ENCODE assay signal across 24 cellular contexts in the genomic region with DNA sequence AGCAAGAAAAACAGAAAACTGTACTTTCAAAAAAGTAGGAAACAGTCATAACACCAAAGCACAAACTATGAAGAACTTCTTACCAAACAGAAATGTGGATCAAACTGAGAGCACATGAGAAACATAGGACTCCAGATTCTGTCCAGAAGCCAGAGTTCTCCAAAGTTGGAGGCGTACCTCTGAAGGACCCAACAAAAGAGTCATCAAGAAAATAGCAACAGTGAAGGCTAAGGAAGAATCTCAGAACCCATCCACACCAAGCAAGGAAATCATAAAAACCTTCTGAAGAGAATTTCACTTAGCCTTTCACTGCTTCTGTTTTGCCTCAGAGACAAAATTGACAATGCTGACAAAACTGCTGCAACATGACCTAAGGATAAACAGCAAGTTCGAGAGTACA. TPM values are rescaled to one million over a fixed set of nuclear protein-coding genes. Genes with fewer than 3 reads are reported as not detected.
A peak's percentile ranks its signal among the peaks of the same experiment; 100 is the strongest.
DNase-seq lines count a peak whose midpoint lies in the region; TF ChIP-seq lines count a peak whose summit lies in the region.
"Had no signal": no experiment of that assay in that cellular context is flagged by ENCODE, and none has a peak within 500 bp of the region (broad histone marks: within the 10 kb centered on the region; RNA-seq: fewer than 3 reads in every experiment).

No MANE protein-coding gene starts in this region.

- H3K27ac Mint-ChIP-seq in activated naive CD4-positive, alpha-beta T cell treated with anti-CD3 and anti-CD28 coated beads, Interleukin-2, amount 50 U/mL, for 24 hours = peak overlapping the region; percentile 88
- H3K27ac Mint-ChIP-seq: activated CD4-positive, alpha-beta T cell treated with anti-CD3 and anti-CD28 coated beads, Interleukin-2, amount 10 ng/mL, durations not matched to agents 7 days and 5 days; activated naive CD4-positive, alpha-beta T cell treated with anti-CD3 and anti-CD28 coated beads for 36 hours; HFFc6 had no signal

- H3K36me3 ChIP-seq in SJCRH30 (peaks cover 23% of the 10 kb centered on the region), brain microvascular endothelial cell (replicated peaks) (peaks cover 2% of the 10 kb centered on the region)
- H3K36me3 ChIP-seq: ovary had no signal

- H3K27me3 Mint-ChIP-seq in activated naive CD4-positive, alpha-beta T cell treated with anti-CD3 and anti-CD28 coated beads, Interleukin-2, amount 50 U/mL, for 24 hours = no peaks in the 10 kb centered on the region
- H3K27me3 Mint-ChIP-seq: activated CD4-positive, alpha-beta T cell treated with anti-CD3 and anti-CD28 coated beads, Interleukin-2, amount 10 ng/mL, durations not matched to agents 7 days and 5 days; natural killer cell treated with Interleukin-12 subunit alpha and Interleukin-12 subunit beta and Interleukin-15 and Interleukin-18, amount 100 ng/mL, for 72 hours had no signal

- peaks cover 15% of the 10 kb centered on the region for H3K36me3 Mint-ChIP-seq in activated naive CD4-positive, alpha-beta T cell treated with anti-CD3 and anti-CD28 coated beads, Interleukin-2, amount 50 U/mL, for 24 hours
- H3K36me3 Mint-ChIP-seq: mesothelial cell of epicardium had no signal

- H3K9me3 Mint-ChIP-seq in activated naive CD4-positive, alpha-beta T cell treated with anti-CD3 and anti-CD28 coated beads, Interleukin-2, amount 50 U/mL, for 24 hours = no peaks in the 10 kb centered on the region
- H3K9me3 Mint-ChIP-seq: activated CD4-positive, alpha-beta T cell treated with anti-CD3 and anti-CD28 coated beads, Interleukin-2, amount 10 ng/mL, durations not matched to agents 7 days and 5 days; activated naive CD4-positive, alpha-beta T cell treated with anti-CD3 and anti-CD28 coated beads for 36 hours; HFFc6; mesothelial cell of epicardium; natural killer cell treated with Interleukin-12 subunit alpha and Interleukin-12 subunit beta and Interleukin-15 and Interleukin-18, amount 100 ng/mL, for 72 hours had no signal

- peaks cover 18% of the 10 kb centered on the region for H3K4me1 ChIP-seq in SJCRH30
- H3K4me1 ChIP-seq: left lung had no signal

- DNase-seq in activated naive CD4-positive, alpha-beta T cell treated with anti-CD3 and anti-CD28 coated beads, Interleukin-2, amount 50 U/mL, for 16 hours = no peak
- DNase-seq in SJCRH30 (no peak), dorsolateral prefrontal cortex (no peak), superior temporal gyrus (ENCODE audit: extremely low spot score) (peak; percentile 57), T-helper 1 cell (no peak), Ammon's horn (ENCODE audit: low spot score) (no peak), brain microvascular endothelial cell (no peak)
- DNase-seq: ACHN; activated CD4-positive, alpha-beta T cell treated with anti-CD3 and anti-CD28 coated beads, Interleukin-2, amount 10 ng/mL, durations not matched to agents 7 days and 5 days; activated naive CD4-positive, alpha-beta T cell treated with anti-CD3 and anti-CD28 coated beads for 36 hours; DMS153; erythroblast; foreskin fibroblast; heart right ventricle; HFFc6; Karpas-422; left lung; NCI-H187; NCI-H526 treated with DMSO at 0.1 percent for 48 hours; ovary had no signal

- intact Hi-C loops in dorsolateral prefrontal cortex (cut with DNase I) = no loop called here

- no peak overlapping the region for H3K4me3 ChIP-seq in SJCRH30
- H3K4me3 ChIP-seq in dorsolateral prefrontal cortex = peak overlapping the region in 58 of 59 donors; percentile 6 to 71 (median 49)
- no peak overlapping the region for H3K4me3 ChIP-seq in brain microvascular endothelial cell (ENCODE audit: low read depth, low read length)
- H3K4me3 ChIP-seq: heart right ventricle, left lung, ovary had no signal

- peaks cover 77% of the 10 kb centered on the region for H3K4me1 Mint-ChIP-seq in activated naive CD4-positive, alpha-beta T cell treated with anti-CD3 and anti-CD28 coated beads, Interleukin-2, amount 50 U/mL, for 24 hours

- H3K4me3 Mint-ChIP-seq in activated naive CD4-positive, alpha-beta T cell treated with anti-CD3 and anti-CD28 coated beads, Interleukin-2, amount 50 U/mL, for 24 hours = peak overlapping the region; percentile 11
- H3K4me3 Mint-ChIP-seq: activated CD4-positive, alpha-beta T cell treated with anti-CD3 and anti-CD28 coated beads, Interleukin-2, amount 10 ng/mL, durations not matched to agents 7 days and 5 days; activated naive CD4-positive, alpha-beta T cell treated with anti-CD3 and anti-CD28 coated beads for 36 hours; HFFc6; mesothelial cell of epicardium; natural killer cell treated with Interleukin-12 subunit alpha and Interleukin-12 subunit beta and Interleukin-15 and Interleukin-18, amount 100 ng/mL, for 72 hours had no signal

- TF ChIP-seq CTCF in dorsolateral prefrontal cortex (IDR thresholded peaks at IDR 0.05 in 54 of 56, conservative IDR thresholded peaks at IDR 0.05 in 2 of 56; ENCODE audit: low read depth in 1 of 56, partially characterized antibody in 56 of 56) (no peak), brain microvascular endothelial cell (IDR thresholded peaks at IDR 0.05; ENCODE audit: low read depth, low read length, missing control alignments) (no peak)

- H3K27ac ChIP-seq in SJCRH30 = peak overlapping the region; percentile 36; the same call in 1 of the 2 replicates
- H3K27ac ChIP-seq in dorsolateral prefrontal cortex = peak overlapping the region in 50 of 59 donors; percentile 6 to 94 (median 82)
- H3K27ac ChIP-seq in brain microvascular endothelial cell = no peak overlapping the region
- H3K27ac ChIP-seq: C4-2B, heart right ventricle, left lung, ovary had no signal

- H3K27me3 ChIP-seq in SJCRH30 (no peaks in the 10 kb centered on the region), dorsolateral prefrontal cortex (no peaks in the 10 kb centered on the region), brain microvascular endothelial cell (replicated peaks) (no peaks in the 10 kb centered on the region)
- H3K27me3 ChIP-seq: heart right ventricle, left lung, ovary had no signal

- in situ Hi-C loops in brain microvascular endothelial cell (cut with HindIII; ENCODE audit: low pct_ligation_motif_present, low sequenced_read_pairs) = no loop called here

- H3K9me3 ChIP-seq in SJCRH30 (replicated peaks) = no peaks in the 10 kb centered on the region
- H3K9me3 ChIP-seq: heart right ventricle, left lung, ovary had no signal

RNA-seq across cellular contexts. Expression of a gene that starts 29.4 kb away (rescaled TPM):
- total RNA-seq in SJCRH30 (2014; rRNA removed; shearing (Covaris generic)) = 130 and 139 TPM in 2 replicates
- total RNA-seq in dorsolateral prefrontal cortex = 100 to 1,000 TPM in 100 of 120 experiments, 10 to 100 TPM in 20; 67.2 to 187 (median 115) TPM

Comparison
In these comparisons a context has a peak if more than half of its experiments do, and no peak if none do; other contexts are left out.
1. H3K4me3 ChIP-seq: peak in dorsolateral prefrontal cortex (58 of 59); none in SJCRH30 (single experiment) and brain microvascular endothelial cell (single experiment).